16 cellular contexts compared by ENCODE assay signal in the genomic region with DNA sequence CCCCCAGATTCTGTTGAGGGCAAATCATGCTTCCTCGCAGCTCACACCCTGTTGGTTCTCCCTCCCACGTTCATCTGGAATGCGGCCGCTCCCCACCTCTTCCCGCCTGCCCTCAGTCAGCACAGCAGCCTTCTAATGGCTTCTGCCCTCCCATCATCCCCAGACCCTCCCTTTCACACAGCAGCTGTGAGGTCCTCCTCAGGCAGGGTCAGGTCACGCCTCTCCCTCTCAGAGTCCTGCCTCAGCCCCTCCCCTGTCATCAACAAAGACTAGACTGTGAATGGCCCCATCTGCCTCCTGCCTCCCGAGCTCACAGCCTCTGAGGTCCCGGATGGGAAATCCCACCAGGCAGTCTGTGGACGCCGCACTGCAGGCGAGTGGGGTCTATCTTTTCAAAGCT. TPM values are rescaled to one million over a fixed set of nuclear protein-coding genes. Genes with fewer than 3 reads are reported as not detected.
DNase-seq lines count a peak whose midpoint lies in the region; ATAC-seq and TF ChIP-seq lines count a peak whose summit lies in the region.
"Had no signal": no experiment of that assay in that cellular context is flagged by ENCODE, and none has a peak within 500 bp of the region (broad histone marks: within the 10 kb centered on the region; RNA-seq: fewer than 3 reads in every experiment).

No MANE protein-coding gene starts in this region.

- H3K4me3 Mint-ChIP-seq in endodermal cell, result peak overlapping the region; percentile 28
- H3K4me3 Mint-ChIP-seq in activated T-cell treated with anti-CD3 and anti-CD28 coated beads, Interleukin-2, amount 50 U/mL, for 24 hours, result no peak overlapping the region
- H3K4me3 Mint-ChIP-seq: naive thymus-derived CD4-positive, alpha-beta T cell had no signal

- no peaks in the 10 kb centered on the region for H3K4me1 ChIP-seq in endodermal cell (ENCODE audit: control insufficient read depth, insufficient read depth, low read length)
- H3K4me1 ChIP-seq in neuron (ENCODE audit: insufficient read depth, low read length), result peaks cover 18% of the 10 kb centered on the region
- no peaks in the 10 kb centered on the region; the same call in 1 of the 2 replicates for H3K4me1 ChIP-seq in BE2C
- H3K4me1 ChIP-seq: left lung had no signal

- CTCF ChIA-PET in GM10248 (lab: Yijun Ruan, JAX), result interaction anchor here (0.9 to 1.7 kb wide), 3 partner anchors 37 to 94 kb away, joined by 3 to 6 read pairs (median 4); no protein-coding TSS in a partner anchor

- H3K9me3 Mint-ChIP-seq in endodermal cell, result peaks cover 24% of the 10 kb centered on the region
- H3K9me3 Mint-ChIP-seq in activated T-cell treated with anti-CD3 and anti-CD28 coated beads, Interleukin-2, amount 50 U/mL, for 24 hours, result peaks cover 14% of the 10 kb centered on the region

- no peak overlapping the region for H3K9ac ChIP-seq in endodermal cell (ENCODE audit: extremely low read depth, low read length, poor library complexity, severe bottlenecking)

- peak overlapping the region; percentile 55 for H2AFZ ChIP-seq in neuron (ENCODE audit: low read depth, low read length)

- H3K27me3 ChIP-seq in endodermal cell (ENCODE audit: control insufficient read depth, insufficient read depth, low read length, poor library complexity, severe bottlenecking) (peaks cover 57% of the 10 kb centered on the region), neuron (ENCODE audit: insufficient read depth, low read length) (no peaks in the 10 kb centered on the region), BE2C (peaks cover 95% of the 10 kb centered on the region)

- no peak overlapping the region for H3K4me3 ChIP-seq in endodermal cell (ENCODE audit: low read length)
- peak overlapping the region; percentile 35 for H3K4me3 ChIP-seq in neuron (ENCODE audit: low read length)
- H3K4me3 ChIP-seq in BE2C (ENCODE audit: low read depth, low read length), result no peak overlapping the region
- H3K4me3 ChIP-seq: K562, left lung, SK-N-MC had no signal

- peak overlapping the region; percentile 83 for H3K27ac ChIP-seq in endodermal cell (ENCODE audit: low read depth, low read length)
- H3K27ac ChIP-seq: C4-2B, left lung, SK-N-MC had no signal

- no peak for ATAC-seq in GM19395 (IDR thresholded peaks at IDR 0.05; ENCODE audit: unreplicated experiment)
- ATAC-seq: K562; left lung; naive thymus-derived CD4-positive, alpha-beta T cell had no signal

- TF ChIP-seq CTCF in GM10248 (IDR thresholded peaks at IDR 0.05; ENCODE audit: control extremely low read depth, extremely low read depth, low read depth, missing control alignments) (no peak), endodermal cell (conservative IDR thresholded peaks at IDR 0.05) (no peak), BE2C (IDR thresholded peaks at IDR 0.05; ENCODE audit: low read depth, low read length) (no peak)

- POLR2A ChIA-PET in GM10248 (lab: Yijun Ruan, JAX), result no interaction called here

- H3K27ac Mint-ChIP-seq in endodermal cell, result no peak overlapping the region
- H3K27ac Mint-ChIP-seq in activated T-cell treated with anti-CD3 and anti-CD28 coated beads, Interleukin-2, amount 50 U/mL, for 24 hours, result no peak overlapping the region

- H3K36me3 Mint-ChIP-seq in endodermal cell (ENCODE audit: low read depth), result peaks cover 4% of the 10 kb centered on the region
- no peaks in the 10 kb centered on the region for H3K36me3 Mint-ChIP-seq in activated T-cell treated with anti-CD3 and anti-CD28 coated beads, Interleukin-2, amount 50 U/mL, for 24 hours (ENCODE audit: low read depth)

- DNase-seq in GM10248 (ENCODE audit: extremely low spot score) (peak; percentile 65), NCI-H146 (lab: John Stamatoyannopoulos, UW) (peak; percentile 60), endodermal cell (peak; percentile 95), BE2C (no peak)
- DNase-seq in activated T-cell treated with anti-CD3 and anti-CD28 coated beads, Interleukin-2, amount 50 U/mL, for 24 hours, result no peak
- DNase-seq in activated CD8-positive, alpha-beta memory T cell treated with anti-CD3 and anti-CD28 coated beads, Interleukin-2, amount 50 U/mL, for 4 hours, result no peak
- DNase-seq: activated naive CD4-positive, alpha-beta T cell treated with anti-CD3 and anti-CD28 coated beads, Interleukin-2, amount 50 U/mL, for 16 hours; GDM1; naive thymus-derived CD4-positive, alpha-beta T cell; NCI-H1436 had no signal

- peaks cover 46% of the 10 kb centered on the region for H3K27me3 Mint-ChIP-seq in endodermal cell (ENCODE audit: insufficient read depth)
- H3K27me3 Mint-ChIP-seq in activated T-cell treated with anti-CD3 and anti-CD28 coated beads, Interleukin-2, amount 50 U/mL, for 24 hours, result peaks cover 51% of the 10 kb centered on the region

- H3K36me3 ChIP-seq in endodermal cell (ENCODE audit: control insufficient read depth, insufficient read depth, low read length), result no peaks in the 10 kb centered on the region
- H3K36me3 ChIP-seq in neuron (ENCODE audit: insufficient read depth, low read length), result no peaks in the 10 kb centered on the region
- H3K36me3 ChIP-seq in BE2C, result no peaks in the 10 kb centered on the region
- H3K36me3 ChIP-seq: left lung had no signal

- WGBS in endodermal cell (ENCODE audit: insufficient coverage in 1 of 2, insufficient read length in 1 of 2), 2 experiments, result 11 to 21% methylated on average over 3 to 11 of the region's 11 CpGs

- peaks cover 19% of the 10 kb centered on the region for H3K9me3 ChIP-seq in endodermal cell (ENCODE audit: control insufficient read depth, low read length)
- H3K9me3 ChIP-seq in neuron (ENCODE audit: low read length), result peaks cover 3% of the 10 kb centered on the region
- H3K9me3 ChIP-seq in BE2C, result peaks cover 7% of the 10 kb centered on the region; the same call in 1 of the 2 replicates

- no peaks in the 10 kb centered on the region for H3K4me1 Mint-ChIP-seq in endodermal cell
- peaks cover 10% of the 10 kb centered on the region for H3K4me1 Mint-ChIP-seq in activated T-cell treated with anti-CD3 and anti-CD28 coated beads, Interleukin-2, amount 50 U/mL, for 24 hours (ENCODE audit: low read depth)

RNA-seq across cellular contexts. Expression of gene BHLHE23, which starts 7.9 kb away (rescaled TPM):
- total RNA-seq in endodermal cell, result not detected
- polyA plus RNA-seq in endodermal cell (2013, experiment 1 of 2), result 1.2 TPM
- 0.46 TPM for polyA plus RNA-seq in endodermal cell (2013, experiment 2 of 2)
- not detected for polyA plus RNA-seq in BE2C (2012; ENCODE audit: insufficient read depth, insufficient read length, low read depth)
- total RNA-seq: K562; left lung; naive thymus-derived CD4-positive, alpha-beta T cell had no signal
- polyA plus RNA-seq: K562; naive thymus-derived CD4-positive, alpha-beta T cell had no signal

Comparison
In these comparisons a context has a peak if more than half of its experiments do, and no peak if none do; other contexts are left out.
1. DNase-seq: peak in GM10248 (single experiment), NCI-H146 (single experiment) and endodermal cell (single experiment); none in activated T-cell treated with anti-CD3 and anti-CD28 coated beads, Interleukin-2, amount 50 U/mL, for 24 hours (single experiment), BE2C (single experiment) and activated CD8-positive, alpha-beta memory T cell treated with anti-CD3 and anti-CD28 coated beads, Interleukin-2, amount 50 U/mL, for 4 hours (single experiment).